Comparison of ENCODE assay signal across 8 cellular contexts in the genomic region with DNA sequence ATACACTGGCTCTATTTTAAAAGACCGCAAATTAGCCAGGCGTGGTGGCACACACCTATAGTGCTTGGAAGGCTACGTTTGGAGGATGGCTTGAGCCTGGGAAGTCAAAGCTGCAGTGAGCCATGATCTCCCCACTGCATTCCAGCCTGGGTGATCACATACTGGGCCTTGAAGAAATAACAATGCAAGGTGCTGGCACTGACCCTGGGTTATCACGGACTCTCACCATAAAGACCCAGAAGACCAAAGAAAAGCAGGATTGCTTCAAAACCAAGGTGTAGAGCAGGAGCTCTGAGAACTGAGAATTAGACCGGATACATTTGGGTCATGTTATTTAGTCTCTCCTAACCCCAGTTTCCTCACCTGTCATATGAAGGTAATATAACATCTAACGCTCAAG.
"Had no signal": no experiment of that assay in that cellular context is flagged by ENCODE, and none has a peak within 500 bp of the region (broad histone marks: within the 10 kb centered on the region; RNA-seq: fewer than 3 reads in every experiment).

No MANE protein-coding gene starts in this region.

- H3K4me3 Mint-ChIP-seq: IgD-negative memory B cell had no signal

- H3K4me2 ChIP-seq: KMS-11 had no signal

- H3K4me3 ChIP-seq: K562 had no signal

- ATAC-seq: K562 had no signal

- H3K27ac Mint-ChIP-seq: IgD-negative memory B cell had no signal

- H3K9ac ChIP-seq: KMS-11 had no signal

- DNase-seq: IMR-90, KBM-7, KG1 had no signal

- H3K9me3 Mint-ChIP-seq: IgD-negative memory B cell had no signal

- H3K27me3 Mint-ChIP-seq: IgD-negative memory B cell had no signal

- FAIRE-seq: HTR-8/SVneo, K562 had no signal

- H3K27ac ChIP-seq: HL-60, KMS-11 had no signal
